Comparison of ENCODE assay signal across 14 cellular contexts in genomic region chr3:9622438-9622837, GRCh38.
"Had no signal": no experiment of that assay in that cellular context is flagged by ENCODE, and none has a peak within 500 bp of the region (broad histone marks: within the 10 kb centered on the region; RNA-seq: fewer than 3 reads in every experiment).

No MANE protein-coding gene starts in this region.

- H3K4me1 Mint-ChIP-seq: naive thymus-derived CD8-positive, alpha-beta T cell; stimulated activated memory B cell treated with anti-CD40 and anti-IgM and Interleukin-4, amounts not matched to agents 10 μg/mL and 1 μg/mL and 100 μg/mL, for 72 hours had no signal

- H3K4me3 ChIP-seq: ascending aorta, lung, spleen, tibial nerve had no signal

- H3K4me1 ChIP-seq: ascending aorta, spleen, tibial nerve had no signal

- H3K4me3 Mint-ChIP-seq: activated CD8-positive, alpha-beta T cell treated with anti-CD3 and anti-CD28 coated beads for 36 hours; activated T-cell treated with anti-CD3 and anti-CD28 coated beads, Interleukin-2, amount 50 U/mL, for 72 hours; naive thymus-derived CD8-positive, alpha-beta T cell; stimulated activated memory B cell treated with anti-CD40 and anti-IgM and Interleukin-4, amounts not matched to agents 10 μg/mL and 1 μg/mL and 100 μg/mL, for 72 hours had no signal

- ATAC-seq: activated CD8-positive, alpha-beta T cell treated with anti-CD3 and anti-CD28 coated beads for 36 hours; activated T-cell treated with anti-CD3 and anti-CD28 coated beads, Interleukin-2, amount 50 U/mL, for 72 hours; esophagus mucosa; naive thymus-derived CD8-positive, alpha-beta T cell; sciatic nerve; stimulated activated memory B cell treated with anti-CD40 and anti-IgM and Interleukin-4, amounts not matched to agents 10 μg/mL and 1 μg/mL and 100 μg/mL, for 72 hours had no signal

- H3K27ac Mint-ChIP-seq: activated CD8-positive, alpha-beta T cell treated with anti-CD3 and anti-CD28 coated beads for 36 hours; activated T-cell treated with anti-CD3 and anti-CD28 coated beads, Interleukin-2, amount 50 U/mL, for 72 hours; naive thymus-derived CD8-positive, alpha-beta T cell; progenitor cell of endocrine pancreas; stimulated activated memory B cell treated with anti-CD40 and anti-IgM and Interleukin-4, amounts not matched to agents 10 μg/mL and 1 μg/mL and 100 μg/mL, for 72 hours had no signal

- H3K36me3 ChIP-seq: ascending aorta, spleen, tibial nerve had no signal

- H3K27ac ChIP-seq: ascending aorta, spleen, tibial nerve had no signal

- DNase-seq: activated CD8-positive, alpha-beta memory T cell treated with anti-CD3 and anti-CD28 coated beads, Interleukin-2, amount 50 U/mL, for 4 hours; activated CD8-positive, alpha-beta T cell treated with anti-CD3 and anti-CD28 coated beads for 36 hours; activated naive CD4-positive, alpha-beta T cell; activated T-cell treated with anti-CD3 and anti-CD28 coated beads, Interleukin-2, amount 50 U/mL, for 72 hours; naive thymus-derived CD8-positive, alpha-beta T cell; spleen; stimulated activated CD4-positive, alpha-beta T cell treated with anti-CD3 and anti-CD28 coated beads, Interleukin-1b, Interleukin-23, amount 100 ng/mL, for 48 hours had no signal
